15 cellular contexts compared by ENCODE assay signal in genomic region chr10:69064762-69065328, GRCh38. TPM values are rescaled to one million over a fixed set of nuclear protein-coding genes. Genes with fewer than 3 reads are reported as not detected.
DNase-seq lines count a peak whose midpoint lies in the region; ATAC-seq, FAIRE-seq and TF ChIP-seq lines count a peak whose summit lies in the region.
"Had no signal": no experiment of that assay in that cellular context is flagged by ENCODE, and none has a peak within 500 bp of the region (broad histone marks: within the 10 kb centered on the region; RNA-seq: fewer than 3 reads in every experiment).

No MANE protein-coding gene starts in this region.

- no peak for DNase-seq in A549 (ENCODE audit: low read depth in 1 of 2, low spot score in 1 of 2)
- no peak for DNase-seq in GM23248
- no peak for DNase-seq in caudate nucleus (lab: John Stamatoyannopoulos, UW)
- DNase-seq in neural progenitor cell (ENCODE audit: low spot score), result no peak
- no peak for DNase-seq in DMS79 (lab: John Stamatoyannopoulos, UW)
- no peak for DNase-seq in DMS79 treated with DMSO at 0.1 percent for 48 hours (lab: John Stamatoyannopoulos, UW)
- DNase-seq in NCI-H2081 treated with DMSO at 0.1 percent for 48 hours (lab: John Stamatoyannopoulos, UW), result no peak
- DNase-seq: NCI-H1930, NCI-H82, SHP77 had no signal

- H4K20me1 ChIP-seq in GM23248 (ENCODE audit: insufficient read depth) (no peaks in the 10 kb centered on the region), neural progenitor cell (ENCODE audit: low read depth) (no peaks in the 10 kb centered on the region)

- no peak for TF ChIP-seq EP300 in A549 (IDR thresholded peaks at IDR 0.05)

- H3K4me1 Mint-ChIP-seq in neural progenitor cell, result no peaks in the 10 kb centered on the region

- no peaks in the 10 kb centered on the region for H3K79me2 ChIP-seq in GM23248 (ENCODE audit: insufficient read depth)
- H3K79me2 ChIP-seq in neural progenitor cell (ENCODE audit: low read depth), result no peaks in the 10 kb centered on the region

- no peaks in the 10 kb centered on the region for H3K9me3 Mint-ChIP-seq in neural progenitor cell
- H3K9me3 Mint-ChIP-seq: activated naive CD4-positive, alpha-beta T cell treated with anti-CD3 and anti-CD28 coated beads, Interleukin-2, amount 50 U/mL, for 72 hours had no signal

- no peak overlapping the region for H3K27ac Mint-ChIP-seq in neural progenitor cell
- H3K27ac Mint-ChIP-seq: progenitor cell of endocrine pancreas had no signal

- H3K4me2 ChIP-seq in A549 (no peak overlapping the region), GM23248 (ENCODE audit: unreplicated experiment) (peak overlapping the region; percentile 69), neural progenitor cell (no peak overlapping the region)

- H3F3A ChIP-seq in GM23248 (ENCODE audit: insufficient read depth), result peaks cover 42% of the 10 kb centered on the region
- no peaks in the 10 kb centered on the region for H3F3A ChIP-seq in neural progenitor cell (ENCODE audit: low read depth)

- no peak overlapping the region for H3K4me3 Mint-ChIP-seq in neural progenitor cell

- no peaks in the 10 kb centered on the region for H3K36me3 Mint-ChIP-seq in neural progenitor cell

- no peaks in the 10 kb centered on the region for H3K27me3 ChIP-seq in GM23248 (replicated peaks; ENCODE audit: insufficient read depth)
- H3K27me3 ChIP-seq in neural progenitor cell, result no peaks in the 10 kb centered on the region

- FAIRE-seq in A549 (lab: Jason Lieb, UNC), result no peak
- FAIRE-seq: colon, H54 had no signal

- in situ Hi-C loops in GM23248 (cut with MboI), result no loop called here

- H3K9me2 ChIP-seq in GM23248 (ENCODE audit: insufficient read depth), result no peaks in the 10 kb centered on the region

- 84% methylated on average over 6 of the region's 6 CpGs for WGBS in A549 (ENCODE audit: missing lambda C conversion rate)
- 92 to 93% methylated on average over 6 of the region's 6 CpGs for WGBS in GM23248 (ENCODE audit: low coverage in 1 of 2, low lambda C conversion rate in 2 of 2, missing lambda C conversion rate in 2 of 2), 2 experiments

- TF ChIP-seq CTCF in A549 (IDR thresholded peaks at IDR 0.05) (no peak), neural progenitor cell (IDR thresholded peaks at IDR 0.05) (peak; percentile 17)

- H3K9ac ChIP-seq in GM23248 (peak overlapping the region; percentile 64), neural progenitor cell (no peak overlapping the region)

- H3K36me3 ChIP-seq in GM23248 (ENCODE audit: low read depth) (no peaks in the 10 kb centered on the region), neural progenitor cell (no peaks in the 10 kb centered on the region)

- no peak for TF ChIP-seq RAD21 in A549 (conservative IDR thresholded peaks at IDR 0.05 in 1 of 2, IDR thresholded peaks at IDR 0.05 in 1 of 2)

- TF ChIP-seq POLR2A in A549 (IDR thresholded peaks at IDR 0.05; ENCODE audit: low read length), result no peak

- H3K4me3 ChIP-seq in A549 (no peak overlapping the region), GM23248 (no peak overlapping the region), neural progenitor cell (no peak overlapping the region)

- H3K27ac ChIP-seq in A549 (peak overlapping the region; percentile 33 to 69; a peak in 4 of 6 replicates), GM23248 (peak overlapping the region; percentile 89), caudate nucleus (ENCODE audit: low read depth, low read length) (peak overlapping the region; percentile 55), neural progenitor cell (no peak overlapping the region)

- no peaks in the 10 kb centered on the region for H3K9me3 ChIP-seq in A549
- no peaks in the 10 kb centered on the region for H3K9me3 ChIP-seq in GM23248 (ENCODE audit: low read depth)
- H3K9me3 ChIP-seq in neural progenitor cell (ENCODE audit: low read depth), result no peaks in the 10 kb centered on the region

- CTCF ChIA-PET in A549 (lab: Yijun Ruan, JAX), result interaction anchor here (0.8 to 2.2 kb wide), 7 partner anchors 11 to 72 kb away, joined by 3 to 7 read pairs (median 5); no protein-coding TSS in a partner anchor

- ATAC-seq in A549 (no peak), GM21526 (IDR thresholded peaks at IDR 0.05; ENCODE audit: low FRiP score, unreplicated experiment) (no peak)

- H3K4me1 ChIP-seq in A549 (peaks cover 27% of the 10 kb centered on the region), GM23248 (ENCODE audit: insufficient read depth) (peaks cover 47% of the 10 kb centered on the region), neural progenitor cell (no peaks in the 10 kb centered on the region)

- POLR2A ChIA-PET in A549 (lab: Yijun Ruan, JAX), result no interaction called here

- 0 out of 2 replicates have a peak overlapping the region, but pooled peaks have one; percentile 72 for H2AFZ ChIP-seq in GM23248
- peak overlapping the region; percentile 18 for H2AFZ ChIP-seq in neural progenitor cell (replicated peaks)

- no peaks in the 10 kb centered on the region for H3K27me3 Mint-ChIP-seq in neural progenitor cell (ENCODE audit: insufficient read depth, low read depth)

TF ChIP-seq in A549, 52 proteins besides CTCF, POLR2A, EP300 and RAD21:
- TF ChIP-seq HOXA7 (CRISPR knock-in tag; IDR thresholded peaks at IDR 0.05) (no peak), MAZ (IDR thresholded peaks at IDR 0.05; ENCODE audit: borderline replicate concordance, low read depth, low read length) (no peak), ZSCAN20 (CRISPR knock-in tag; IDR thresholded peaks at IDR 0.05) (no peak)
TF ChIP-seq in A549: peak in this region for 0.

RNA-seq across cellular contexts. Expression of gene SRGN, which starts 23.1 kb away (rescaled TPM):
- polyA plus RNA-seq in A549 (2011; rRNA removed) (88.7 TPM in 2 replicates), A549 (2017; fragmentation: RNase III; extraction: RNeasy Plus Mini Kit Qiagen cat#74134 plus additional on column Dnase treatment) (50.5 to 59.3 TPM (median 51.9 TPM) in 3 replicates), GM23248 (2016; fragmentation: Nextera tagmentation; extraction: Ambion mirVana) (89.9 and 90.0 TPM in 2 replicates)
- polyA plus RNA-seq in A549 (2012; cell fraction: cytosol; rRNA removed), result 27.8 and 28.8 TPM in 2 replicates
- 10.4 and 19.6 TPM in 2 replicates for polyA plus RNA-seq in A549 (2012; cell fraction: nucleus; rRNA removed)
- polyA minus RNA-seq in A549 (2011; rRNA and poly(A)+ RNA removed), result 38.1 and 40.6 TPM in 2 replicates
- 108 and 136 TPM in 2 replicates for total RNA-seq in GM23248 (2014; rRNA removed; shearing (Covaris generic))
- not detected in 2 replicates for total RNA-seq in neural progenitor cell (ENCODE audit: low replicate concordance)
- total RNA-seq: progenitor cell of endocrine pancreas had no signal

RNA-seq across cellular contexts. Expression of gene VPS26A, which starts 59.1 kb away (rescaled TPM):
- 35.0 and 52.6 TPM in 2 replicates for polyA plus RNA-seq in A549 (2011; rRNA removed)
- polyA plus RNA-seq in A549 (2012; cell fraction: cytosol; rRNA removed), result 9.4 and 9.7 TPM in 2 replicates
- 2.0 and 3.5 TPM in 2 replicates for polyA plus RNA-seq in A549 (2012; cell fraction: nucleus; rRNA removed)
- polyA plus RNA-seq in A549 (2017; fragmentation: RNase III; extraction: RNeasy Plus Mini Kit Qiagen cat#74134 plus additional on column Dnase treatment), result 62.5 to 62.6 TPM (median 62.6 TPM) in 3 replicates
- polyA minus RNA-seq in A549 (2011; rRNA and poly(A)+ RNA removed), result 3.8 and 4.1 TPM in 2 replicates
- total RNA-seq in GM23248 (2014; rRNA removed; shearing (Covaris generic)), result 24.4 and 25.3 TPM in 2 replicates
- 79.4 and 82.0 TPM in 2 replicates for polyA plus RNA-seq in GM23248 (2016; fragmentation: Nextera tagmentation; extraction: Ambion mirVana)
- 35.7 and 56.0 TPM in 2 replicates for total RNA-seq in neural progenitor cell (ENCODE audit: low replicate concordance)

Comparison
In these comparisons a context has a peak if more than half of its experiments do, and no peak if none do; other contexts are left out.
1. RNA of gene SRGN, which starts 23.1 kb away (total RNA-seq): 108 to 136 TPM in GM23248; not detected in neural progenitor cell; every median in the first group is over 100 times any median in the second.